1 cellular context compared by ENCODE assay signal in genomic region chr3:13282986-13283876, GRCh38.
TF ChIP-seq lines count a peak whose summit lies in the region.

No MANE protein-coding gene starts in this region.

TF ChIP-seq in HEK293, 187 proteins besides CTCF, POLR2A, EP300 and RAD21 (continued from another document and continues in another):
- TF ChIP-seq KLF17 (tag by site-specific recombination; IDR thresholded peaks at IDR 0.05) (0 out of 2 replicates have a peak, but pooled peaks have one; percentile 16), ZBTB21 (tag by site-specific recombination; IDR thresholded peaks at IDR 0.05) (no peak), ZBTB48 (tag by site-specific recombination; IDR thresholded peaks at IDR 0.05) (no peak), TCF7L2 (IDR thresholded peaks at IDR 0.05; ENCODE audit: borderline replicate concordance, low read depth, low read length) (no peak), ZSCAN16 (tag by site-specific recombination; IDR thresholded peaks at IDR 0.05) (no peak), ZNF292 (tag by site-specific recombination; IDR thresholded peaks at IDR 0.05; ENCODE audit: borderline replicate concordance, low read depth) (no peak), ZNF19 (tag by site-specific recombination; IDR thresholded peaks at IDR 0.05; ENCODE audit: low read depth) (no peak), ZNF121 (tag by site-specific recombination; IDR thresholded peaks at IDR 0.05) (peak; percentile 75; the same call in 1 of the 2 replicates), EGR2 (tag by site-specific recombination; IDR thresholded peaks at IDR 0.05; ENCODE audit: low read depth) (peak; percentile 46; the same call in 1 of the 2 replicates), ZNF777 (tag by site-specific recombination; IDR thresholded peaks at IDR 0.05; ENCODE audit: borderline replicate concordance) (0 out of 2 replicates have a peak, but pooled peaks have one; percentile 15), ZSCAN30 (tag by site-specific recombination; IDR thresholded peaks at IDR 0.05) (peak; percentile 22; the same call in 1 of the 2 replicates), ZNF704 (tag by site-specific recombination; IDR thresholded peaks at IDR 0.05) (no peak), ZNF433 (tag by site-specific recombination; IDR thresholded peaks at IDR 0.05; ENCODE audit: low read depth) (no peak), INSM2 (tag by site-specific recombination; IDR thresholded peaks at IDR 0.05) (no peak), ZSCAN5A (tag by site-specific recombination; IDR thresholded peaks at IDR 0.05) (no peak), PATZ1 (tag by site-specific recombination; IDR thresholded peaks at IDR 0.05) (peak; percentile 86), AEBP2 (tag by site-specific recombination; IDR thresholded peaks at IDR 0.05; ENCODE audit: borderline replicate concordance) (no peak), ZNF473 (tag by site-specific recombination; IDR thresholded peaks at IDR 0.05) (no peak), ZNF280D (tag by site-specific recombination; IDR thresholded peaks at IDR 0.05) (no peak), ZNF174 (tag by site-specific recombination; IDR thresholded peaks at IDR 0.05) (no peak), ZFHX2 (tag by site-specific recombination; conservative IDR thresholded peaks at IDR 0.05) (peak; percentile 74), ZNF544 (tag by site-specific recombination; IDR thresholded peaks at IDR 0.05) (no peak), SP3 (tag by site-specific recombination; IDR thresholded peaks at IDR 0.05) (peak; percentile 51; the same call in 1 of the 2 replicates), OSR2 (tag by site-specific recombination; IDR thresholded peaks at IDR 0.05) (no peak), ZNF791 (tag by site-specific recombination; IDR thresholded peaks at IDR 0.05) (no peak), ZSCAN18 (tag by site-specific recombination; IDR thresholded peaks at IDR 0.05) (no peak), ZNF362 (tag by site-specific recombination; IDR thresholded peaks at IDR 0.05) (no peak), ZNF513 (tag by site-specific recombination; IDR thresholded peaks at IDR 0.05) (no peak), ZBTB26 (tag by site-specific recombination; optimal IDR thresholded peaks at IDR 0.05) (peak; percentile 57), YY2 (tag by site-specific recombination; IDR thresholded peaks at IDR 0.05) (no peak), RBAK (tag by site-specific recombination; IDR thresholded peaks at IDR 0.05) (no peak), ATF2 (tag by site-specific recombination; IDR thresholded peaks at IDR 0.05; ENCODE audit: low read depth) (no peak), ZBTB10 (tag by site-specific recombination; IDR thresholded peaks at IDR 0.05) (0 out of 2 replicates have a peak, but pooled peaks have one; percentile 23)
